In genomic region chr17:280901-281300, GRCh38 we compare ENCODE assay signal across 1 cellular context.
TF ChIP-seq lines count a peak whose summit lies in the region.

No MANE protein-coding gene starts in this region.

TF ChIP-seq in HepG2, 621 proteins besides CTCF, POLR2A, EP300 and RAD21 (continued from another document):
- TF ChIP-seq ARID5B (CRISPR knock-in tag; IDR thresholded peaks at IDR 0.05) (no peak), NFE2L2 (IDR thresholded peaks at IDR 0.05; ENCODE audit: low read length) (no peak), HOXD1 (CRISPR knock-in tag; IDR thresholded peaks at IDR 0.05) (no peak), NRL (CRISPR knock-in tag; IDR thresholded peaks at IDR 0.05; ENCODE audit: borderline replicate concordance) (no peak), SNAPC5 (CRISPR knock-in tag; IDR thresholded peaks at IDR 0.05; ENCODE audit: borderline replicate concordance) (no peak), ZNF530 (CRISPR knock-in tag; IDR thresholded peaks at IDR 0.05; ENCODE audit: low read depth) (no peak), ZNF672 (CRISPR knock-in tag; IDR thresholded peaks at IDR 0.05) (no peak), TOE1 (CRISPR knock-in tag; IDR thresholded peaks at IDR 0.05) (no peak), ONECUT2 (CRISPR knock-in tag; IDR thresholded peaks at IDR 0.05) (no peak), FOXA1 (IDR thresholded peaks at IDR 0.05) (no peak), FOXA1 (CRISPR knock-in tag; IDR thresholded peaks at IDR 0.05) (no peak), ZNF382 (CRISPR knock-in tag; IDR thresholded peaks at IDR 0.05; ENCODE audit: borderline replicate concordance) (no peak), ZNF432 (CRISPR knock-in tag; IDR thresholded peaks at IDR 0.05; ENCODE audit: borderline replicate concordance) (no peak), ZNF275 (CRISPR knock-in tag; IDR thresholded peaks at IDR 0.05; ENCODE audit: borderline replicate concordance) (no peak)
